Comparison of ENCODE assay signal across 1 cellular context in the genomic region with DNA sequence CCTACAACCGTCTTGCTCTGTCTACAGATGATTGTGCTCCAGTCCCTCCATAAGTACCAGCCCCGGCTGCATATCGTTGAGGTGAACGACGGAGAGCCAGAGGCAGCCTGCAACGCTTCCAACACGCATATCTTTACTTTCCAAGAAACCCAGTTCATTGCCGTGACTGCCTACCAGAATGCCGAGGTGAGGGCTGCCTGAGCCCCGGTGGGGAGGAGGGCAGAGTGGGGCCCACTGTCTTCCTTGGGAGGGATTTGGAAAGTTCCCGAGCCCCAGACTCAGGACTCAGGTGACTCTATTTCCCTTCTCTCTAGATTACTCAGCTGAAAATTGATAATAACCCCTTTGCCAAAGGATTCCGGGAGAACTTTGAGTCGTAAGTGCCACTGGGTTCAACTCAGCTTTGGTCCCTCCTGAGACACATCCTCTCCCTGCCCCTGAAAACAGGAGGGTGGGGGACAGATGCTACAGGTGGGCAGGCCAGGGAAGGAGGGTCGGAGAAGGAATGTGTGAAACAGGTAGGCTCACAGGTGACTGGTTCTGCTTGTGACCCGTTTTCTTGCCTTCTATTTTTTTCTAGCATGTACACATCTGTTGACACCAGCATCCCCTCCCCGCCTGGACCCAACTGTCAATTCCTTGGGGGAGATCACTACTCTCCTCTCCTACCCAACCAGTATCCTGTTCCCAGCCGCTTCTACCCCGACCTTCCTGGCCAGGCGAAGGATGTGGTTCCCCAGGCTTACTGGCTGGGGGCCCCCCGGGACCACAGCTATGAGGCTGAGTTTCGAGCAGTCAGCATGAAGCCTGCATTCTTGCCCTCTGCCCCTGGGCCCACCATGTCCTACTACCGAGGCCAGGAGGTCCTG.
TF ChIP-seq lines count a peak whose summit lies in the region.

No MANE protein-coding gene starts in this region.

TF ChIP-seq in K562, 482 proteins besides CTCF, POLR2A, EP300 and RAD21:
- TF ChIP-seq ZNF282 (CRISPR knock-in tag; IDR thresholded peaks at IDR 0.05) (no peak), SAP30 (IDR thresholded peaks at IDR 0.05; ENCODE audit: borderline replicate concordance, insufficient read depth, low read depth, low read length, poor library complexity, severe bottlenecking) (no peak), ZNF134 (CRISPR knock-in tag; conservative IDR thresholded peaks at IDR 0.05) (no peak), TAF1 (IDR thresholded peaks at IDR 0.05; ENCODE audit: control insufficient read depth, extremely low read depth, insufficient read depth, low read length, severe bottlenecking) (no peak), YBX1 (IDR thresholded peaks at IDR 0.05) (no peak), DIDO1 (tag; IDR thresholded peaks at IDR 0.05; ENCODE audit: low read depth) (no peak), NEUROD1 (IDR thresholded peaks at IDR 0.05; ENCODE audit: borderline replicate concordance, low read depth, low read length, partially characterized antibody) (no peak), PURB (CRISPR knock-in tag; IDR thresholded peaks at IDR 0.05; ENCODE audit: low read depth) (no peak), MED1 (CRISPR knock-in tag; IDR thresholded peaks at IDR 0.05; ENCODE audit: borderline replicate concordance) (no peak)
- TF ChIP-seq, protein P1, sequence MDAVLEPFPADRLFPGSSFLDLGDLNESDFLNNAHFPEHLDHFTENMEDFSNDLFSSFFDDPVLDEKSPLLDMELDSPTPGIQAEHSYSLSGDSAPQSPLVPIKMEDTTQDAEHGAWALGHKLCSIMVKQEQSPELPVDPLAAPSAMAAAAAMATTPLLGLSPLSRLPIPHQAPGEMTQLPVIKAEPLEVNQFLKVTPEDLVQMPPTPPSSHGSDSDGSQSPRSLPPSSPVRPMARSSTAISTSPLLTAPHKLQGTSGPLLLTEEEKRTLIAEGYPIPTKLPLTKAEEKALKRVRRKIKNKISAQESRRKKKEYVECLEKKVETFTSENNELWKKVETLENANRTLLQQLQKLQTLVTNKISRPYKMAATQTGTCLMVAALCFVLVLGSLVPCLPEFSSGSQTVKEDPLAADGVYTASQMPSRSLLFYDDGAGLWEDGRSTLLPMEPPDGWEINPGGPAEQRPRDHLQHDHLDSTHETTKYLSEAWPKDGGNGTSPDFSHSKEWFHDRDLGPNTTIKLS (IDR thresholded peaks at IDR 0.05; ENCODE audit: borderline replicate concordance, low read depth), result no peak
- TF ChIP-seq, protein P2, sequence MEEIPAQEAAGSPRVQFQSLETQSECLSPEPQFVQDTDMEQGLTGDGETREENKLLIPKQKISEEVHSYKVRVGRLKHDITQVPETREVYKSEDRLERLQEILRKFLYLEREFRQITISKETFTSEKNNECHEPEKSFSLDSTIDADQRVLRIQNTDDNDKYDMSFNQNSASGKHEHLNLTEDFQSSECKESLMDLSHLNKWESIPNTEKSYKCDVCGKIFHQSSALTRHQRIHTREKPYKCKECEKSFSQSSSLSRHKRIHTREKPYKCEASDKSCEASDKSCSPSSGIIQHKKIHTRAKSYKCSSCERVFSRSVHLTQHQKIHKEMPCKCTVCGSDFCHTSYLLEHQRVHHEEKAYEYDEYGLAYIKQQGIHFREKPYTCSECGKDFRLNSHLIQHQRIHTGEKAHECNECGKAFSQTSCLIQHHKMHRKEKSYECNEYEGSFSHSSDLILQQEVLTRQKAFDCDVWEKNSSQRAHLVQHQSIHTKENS (CRISPR knock-in tag; IDR thresholded peaks at IDR 0.05), result no peak
